Comparison of ENCODE assay signal across 8 cellular contexts in genomic region chr14:96363751-96364336, GRCh38. TPM values are rescaled to one million over a fixed set of nuclear protein-coding genes. Genes with fewer than 3 reads are reported as not detected.
DNase-seq lines count a peak whose midpoint lies in the region; ATAC-seq and TF ChIP-seq lines count a peak whose summit lies in the region.

No MANE protein-coding gene starts in this region.

- TF ChIP-seq EP300 in Ishikawa (IDR thresholded peaks at IDR 0.05; ENCODE audit: borderline replicate concordance), result no peak

- DNase-seq in Daoy (ENCODE audit: low read depth), result peak; percentile 51
- DNase-seq in T-helper 1 cell, result peak in 4 of 5 donors; percentile 15 to 37 (median 30)
- peak; percentile 29 for DNase-seq in cerebellar cortex (ENCODE audit: low spot score)
- DNase-seq in left kidney (ENCODE audit: low read depth, low spot score), result peak; percentile 75
- DNase-seq in stimulated activated CD4-positive, alpha-beta T cell treated with anti-CD3 and anti-CD28 coated beads, Interleukin-2, amount 100 ng/mL, for 4 hours (ENCODE audit: low read depth), result peak; percentile 21
- DNase-seq in NCI-H1930 (lab: John Stamatoyannopoulos, UW), result no peak

- TF ChIP-seq RAD21 in Ishikawa (IDR thresholded peaks at IDR 0.05; ENCODE audit: low read depth), result no peak

- ATAC-seq in GM21528 (IDR thresholded peaks at IDR 0.05; ENCODE audit: low FRiP score, unreplicated experiment), result peak; percentile 27

TF ChIP-seq in Ishikawa, 13 proteins besides CTCF, POLR2A, EP300 and RAD21:
- TF ChIP-seq CEBPB (IDR thresholded peaks at IDR 0.05) (no peak), YY1 (IDR thresholded peaks at IDR 0.05; ENCODE audit: low read depth) (no peak), EGR1 (IDR thresholded peaks at IDR 0.05) (no peak), ZBTB7A (IDR thresholded peaks at IDR 0.05; ENCODE audit: low read depth) (no peak), NFIC (IDR thresholded peaks at IDR 0.05) (no peak), FOXM1 (IDR thresholded peaks at IDR 0.05; ENCODE audit: borderline replicate concordance, low read depth) (no peak), CREB1 (IDR thresholded peaks at IDR 0.05; ENCODE audit: low read depth) (no peak), MAX (IDR thresholded peaks at IDR 0.05) (0 out of 2 replicates have a peak, but pooled peaks have one; percentile 19), REST (IDR thresholded peaks at IDR 0.05; ENCODE audit: low read depth) (no peak), USF1 (IDR thresholded peaks at IDR 0.05) (no peak), TCF12 (IDR thresholded peaks at IDR 0.05; ENCODE audit: low read depth) (no peak), TAF1 (IDR thresholded peaks at IDR 0.05; ENCODE audit: low read depth) (0 out of 2 replicates have a peak, but pooled peaks have one; percentile 7), TEAD4 (IDR thresholded peaks at IDR 0.05) (no peak)

RNA-seq across cellular contexts. Expression of gene GSKIP, which starts 0.5 kb away (rescaled TPM):
- 68.0 and 81.1 TPM in 2 replicates for total RNA-seq in Daoy (2014; rRNA removed; shearing (Covaris generic))

RNA-seq across cellular contexts. Expression of gene ATG2B, which starts 0.7 kb away (rescaled TPM):
- 9.2 and 12.4 TPM in 2 replicates for total RNA-seq in Daoy (2014; rRNA removed; shearing (Covaris generic))

RNA-seq across cellular contexts. Expression of gene AK7, which starts 28.1 kb away (rescaled TPM):
- total RNA-seq in Daoy (2014; rRNA removed; shearing (Covaris generic)), result 1.0 and 1.7 TPM in 2 replicates

Comparison
In these comparisons a context has a peak if more than half of its experiments do, and no peak if none do; other contexts are left out.
1. DNase-seq: peak in Daoy (single experiment), T-helper 1 cell (4 of 5), cerebellar cortex (single experiment), left kidney (single experiment) and stimulated activated CD4-positive, alpha-beta T cell treated with anti-CD3 and anti-CD28 coated beads, Interleukin-2, amount 100 ng/mL, for 4 hours (single experiment); none in NCI-H1930 (0 of 2).